ENCODE assay signal across 34 cellular contexts in genomic region chr1:173660306-173660705, GRCh38. TPM values are rescaled to one million over a fixed set of nuclear protein-coding genes. Genes with fewer than 3 reads are reported as not detected.
"Had no signal": no experiment of that assay in that cellular context is flagged by ENCODE, and none has a peak within 500 bp of the region (broad histone marks: within the 10 kb centered on the region; RNA-seq: fewer than 3 reads in every experiment).

No MANE protein-coding gene starts in this region.

- H3K79me2 ChIP-seq: hepatocyte had no signal

- H3K4me2 ChIP-seq: hepatocyte had no signal

- H2AFZ ChIP-seq: hepatocyte had no signal

- H3K27me3 Mint-ChIP-seq: activated naive CD8-positive, alpha-beta T cell; activated T-helper 17 cell treated with anti-CD3 and anti-CD28 coated beads, Interleukin-2, amount 50 U/mL, for 72 hours had no signal

- H3K27ac ChIP-seq: brain microvascular endothelial cell, gastroesophageal sphincter, heart right ventricle, hepatocyte had no signal

- H3K27me3 ChIP-seq: brain microvascular endothelial cell, gastroesophageal sphincter, heart right ventricle, hepatocyte had no signal

- DNase-seq: activated B cell treated with CpG ODN at 0.5 μM for 24 hours; activated CD4-positive, alpha-beta memory T cell treated with anti-CD3 and anti-CD28 coated beads, Interleukin-2, amount 10 ng/mL, durations not matched to agents 7 days and 5 days; activated CD4-positive, alpha-beta T cell treated with anti-CD3 and anti-CD28 coated beads for 48 hours; activated CD4-positive, alpha-beta T cell treated with anti-CD3 and anti-CD28 coated beads, Interleukin-2, amount 50 U/mL, for 4 hours; activated CD8-positive, alpha-beta memory T cell treated with anti-CD3 and anti-CD28 coated beads, Interleukin-2, amount 50 U/mL, for 48 hours; activated effector memory CD4-positive, alpha-beta T cell treated with Interleukin-2 at 50 U/mL for 16 hours; activated gamma-delta T cell treated with Interleukin-2 at 50 U/mL for 16 hours; activated naive CD4-positive, alpha-beta T cell treated with anti-CD3 and anti-CD28 coated beads, Interleukin-2, amount 50 U/mL, for 16 hours; activated naive CD4-positive, alpha-beta T cell treated with Interleukin-2 at 50 U/mL for 16 hours; activated T-cell treated with anti-CD3 and anti-CD28 coated beads for 4 hours; activated T-cell treated with anti-CD3 and anti-CD28 coated beads, Interleukin-2, amount 50 U/mL, for 24 hours; amniotic stem cell; anterior cingulate cortex; brain microvascular endothelial cell; caudate nucleus; cortex of kidney; dermis blood vessel endothelial cell; effector CD4-positive, alpha-beta T cell; effector memory CD8-positive, alpha-beta T cell; foreskin melanocyte; heart right ventricle; T-helper 2 cell had no signal

- H3K4me1 ChIP-seq: gastroesophageal sphincter, heart right ventricle had no signal

- H3K4me3 ChIP-seq: gastroesophageal sphincter, heart right ventricle, hepatocyte had no signal

- H3K36me3 ChIP-seq: brain microvascular endothelial cell, gastroesophageal sphincter, heart right ventricle had no signal

- ATAC-seq: activated CD4-positive, CD25-positive, alpha-beta regulatory T cell treated with anti-CD3 and anti-CD28 coated beads, Interleukin-2, amount 50 U/mL, for 24 hours; activated T-helper 17 cell treated with anti-CD3 and anti-CD28 coated beads, Interleukin-2, amount 50 U/mL, for 72 hours; effector memory CD8-positive, alpha-beta T cell; esophagus mucosa; gastroesophageal sphincter; heart right ventricle had no signal

- H3K4me1 Mint-ChIP-seq: activated B cell treated with CpG ODN at 0.5 μM for 24 hours; activated CD4-positive, alpha-beta memory T cell treated with anti-CD3 and anti-CD28 coated beads, Interleukin-2, amount 10 ng/mL, durations not matched to agents 7 days and 5 days; activated T-helper 17 cell treated with anti-CD3 and anti-CD28 coated beads, Interleukin-2, amount 50 U/mL, for 72 hours had no signal

- H3K9me3 Mint-ChIP-seq: effector memory CD8-positive, alpha-beta T cell had no signal

- H3K4me3 Mint-ChIP-seq: activated B cell treated with CpG ODN at 0.5 μM for 24 hours; activated CD4-positive, alpha-beta memory T cell treated with anti-CD3 and anti-CD28 coated beads, Interleukin-2, amount 10 ng/mL, durations not matched to agents 7 days and 5 days; activated naive CD8-positive, alpha-beta T cell; activated T-cell treated with anti-CD3 and anti-CD28 coated beads, Interleukin-2, amount 50 U/mL, for 24 hours; activated T-helper 17 cell treated with anti-CD3 and anti-CD28 coated beads, Interleukin-2, amount 50 U/mL, for 72 hours; effector memory CD8-positive, alpha-beta T cell had no signal

- H3K27ac Mint-ChIP-seq: activated B cell treated with CpG ODN at 0.5 μM for 24 hours; activated CD4-positive, alpha-beta memory T cell treated with anti-CD3 and anti-CD28 coated beads, Interleukin-2, amount 10 ng/mL, durations not matched to agents 7 days and 5 days; activated naive CD8-positive, alpha-beta T cell; activated T-cell treated with anti-CD3 and anti-CD28 coated beads, Interleukin-2, amount 50 U/mL, for 24 hours; activated T-helper 17 cell treated with anti-CD3 and anti-CD28 coated beads, Interleukin-2, amount 50 U/mL, for 72 hours; effector memory CD8-positive, alpha-beta T cell had no signal

RNA-seq across cellular contexts. Expression of gene ANKRD45, which starts 9.3 kb away (rescaled TPM):
- total RNA-seq: activated B cell treated with CpG ODN at 0.5 μM for 24 hours; activated CD4-positive, alpha-beta memory T cell treated with anti-CD3 and anti-CD28 coated beads, Interleukin-2, amount 10 ng/mL, durations not matched to agents 7 days and 5 days; activated T-helper 17 cell treated with anti-CD3 and anti-CD28 coated beads, Interleukin-2, amount 50 U/mL, for 72 hours; chondrocyte; esophagus mucosa; T-helper 1 cell treated with Interleukin-12 subunit alpha and Interleukin-12 subunit beta and Interleukin-4 antibody, amounts not matched to agents 30 ng/mL and 1 ng/mL, for 36 hours had no signal

RNA-seq across cellular contexts. Expression of gene TEX50, which starts 25.2 kb away (rescaled TPM):
- total RNA-seq: activated B cell treated with CpG ODN at 0.5 μM for 24 hours; activated CD4-positive, alpha-beta memory T cell treated with anti-CD3 and anti-CD28 coated beads, Interleukin-2, amount 10 ng/mL, durations not matched to agents 7 days and 5 days; activated T-helper 17 cell treated with anti-CD3 and anti-CD28 coated beads, Interleukin-2, amount 50 U/mL, for 72 hours; astrocyte; chondrocyte; dermis blood vessel endothelial cell; epithelial cell of proximal tubule; esophagus mucosa; gastroesophageal sphincter; glomerular endothelial cell; heart right ventricle; hepatocyte; T-helper 1 cell treated with Interleukin-12 subunit alpha and Interleukin-12 subunit beta and Interleukin-4 antibody, amounts not matched to agents 30 ng/mL and 1 ng/mL, for 36 hours had no signal
- polyA plus RNA-seq: adipose tissue, heart right ventricle, hepatocyte had no signal

RNA-seq across cellular contexts. Expression of gene SLC9C2, which starts 57.4 kb away (rescaled TPM):
- total RNA-seq: activated B cell treated with CpG ODN at 0.5 μM for 24 hours; activated CD4-positive, alpha-beta memory T cell treated with anti-CD3 and anti-CD28 coated beads, Interleukin-2, amount 10 ng/mL, durations not matched to agents 7 days and 5 days; activated T-helper 17 cell treated with anti-CD3 and anti-CD28 coated beads, Interleukin-2, amount 50 U/mL, for 72 hours; chondrocyte; dermis blood vessel endothelial cell; epithelial cell of proximal tubule; gastroesophageal sphincter; glomerular endothelial cell; T-helper 1 cell treated with Interleukin-12 subunit alpha and Interleukin-12 subunit beta and Interleukin-4 antibody, amounts not matched to agents 30 ng/mL and 1 ng/mL, for 36 hours had no signal
